Comparison of ENCODE assay signal across 22 cellular contexts in the genomic region with DNA sequence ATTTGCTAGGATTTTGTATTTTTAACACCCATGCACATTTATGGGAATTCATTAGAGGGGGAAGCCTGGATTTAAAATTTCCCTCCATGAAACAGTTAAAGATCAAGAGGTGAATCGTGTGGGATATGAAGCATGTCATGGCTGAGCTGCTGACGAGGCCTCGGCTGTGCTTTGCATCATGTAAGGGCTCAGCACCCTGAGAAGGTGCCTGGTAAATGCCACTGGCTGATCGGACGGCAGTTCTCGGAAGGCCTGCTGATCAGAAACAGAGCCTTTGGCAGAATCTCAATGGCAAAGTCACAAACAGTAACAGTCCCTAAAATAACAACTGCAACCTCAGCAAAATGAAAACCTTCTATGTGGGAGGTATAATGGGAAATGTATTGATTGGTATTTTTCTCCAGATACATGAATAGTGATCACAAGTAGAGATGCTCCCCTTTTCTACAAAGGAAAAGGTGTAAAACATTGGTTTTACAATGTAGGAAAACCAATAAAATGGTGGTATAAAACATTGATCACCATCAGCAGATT. TPM values are rescaled to one million over a fixed set of nuclear protein-coding genes. Genes with fewer than 3 reads are reported as not detected.
A peak's percentile ranks its signal among the peaks of the same experiment; 100 is the strongest.
DNase-seq lines count a peak whose midpoint lies in the region; ATAC-seq and TF ChIP-seq lines count a peak whose summit lies in the region.
"Had no signal": no experiment of that assay in that cellular context is flagged by ENCODE, and none has a peak within 500 bp of the region (broad histone marks: within the 10 kb centered on the region; RNA-seq: fewer than 3 reads in every experiment).

No MANE protein-coding gene starts in this region.

- no peak overlapping the region for H4K91ac ChIP-seq in IMR-90 (ENCODE audit: insufficient read depth, low read depth, low read length)
- no peak overlapping the region for H4K91ac ChIP-seq in H9 (ENCODE audit: insufficient read length, low read depth, low read length)

- CTCF ChIA-PET in IMR-90 (lab: Yijun Ruan, JAX) = no interaction called here

- H3K36me3 ChIP-seq in IMR-90 (ENCODE audit: control insufficient read depth, insufficient read depth, low read length) (no peaks in the 10 kb centered on the region), parathyroid adenoma (ENCODE audit: control insufficient read depth, insufficient read depth, low read length) (no peaks in the 10 kb centered on the region)

- no peaks in the 10 kb centered on the region for H4K20me1 ChIP-seq in IMR-90 (ENCODE audit: insufficient read depth, low read length)
- no peaks in the 10 kb centered on the region for H4K20me1 ChIP-seq in H9 (ENCODE audit: control insufficient read depth, insufficient read depth, insufficient read length)

- H2BK120ac ChIP-seq in IMR-90 (ENCODE audit: low read depth, low read length) (no peak overlapping the region), H9 (ENCODE audit: low read depth, low read length, poor library complexity, severe bottlenecking) (no peak overlapping the region)

- H2BK20ac ChIP-seq in IMR-90 (ENCODE audit: low read depth, low read length) = no peak overlapping the region
- no peak overlapping the region for H2BK20ac ChIP-seq in H9 (ENCODE audit: low read depth, low read length, poor library complexity, severe bottlenecking)

- H3K14ac ChIP-seq in IMR-90 (replicated peaks; ENCODE audit: low read depth, low read length) (no peak overlapping the region), H9 (ENCODE audit: insufficient read depth, low read length) (no peak overlapping the region)

- in situ Hi-C loops in IMR-90 (cut with MboI; ENCODE audit: low sequenced_read_pairs) = no loop called here

- no peak overlapping the region for H2BK15ac ChIP-seq in IMR-90 (ENCODE audit: low read depth, low read length)
- H2BK15ac ChIP-seq in H9 (ENCODE audit: low read depth, low read length) = no peak overlapping the region

- TF ChIP-seq RAD21 in IMR-90 (IDR thresholded peaks at IDR 0.05; ENCODE audit: low read length) = no peak

- POLR2A ChIA-PET in IMR-90 (lab: Charles Lee; ENCODE audit: unreplicated experiment) = no interaction called here

- H2AFZ ChIP-seq in IMR-90 (replicated peaks; ENCODE audit: low read length, poor library complexity) = no peak overlapping the region
- H2AFZ ChIP-seq in parathyroid adenoma = peak overlapping the region; percentile 40
- H2AFZ ChIP-seq in H9 (ENCODE audit: low read length) = no peak overlapping the region
- H2AFZ ChIP-seq: GM23338 had no signal

- H3K23ac ChIP-seq in IMR-90 (ENCODE audit: low read depth, low read length) (no peak overlapping the region), H9 (ENCODE audit: insufficient read length, low read depth, low read length) (no peak overlapping the region)

- H3K23me2 ChIP-seq in H9 (ENCODE audit: insufficient read length, low read depth, low read length, poor library complexity, severe bottlenecking) = no peaks in the 10 kb centered on the region

- H3T11ph ChIP-seq in H9 (ENCODE audit: low read length) = no peak overlapping the region

- H2BK12ac ChIP-seq in H9 (ENCODE audit: insufficient read length, low read depth, low read length) = no peak overlapping the region

- H3K9ac ChIP-seq in IMR-90 (ENCODE audit: low read depth, low read length) (no peak overlapping the region), parathyroid adenoma (no peak overlapping the region), H9 (ENCODE audit: extremely low read depth, insufficient read length, low read length) (no peak overlapping the region)

- peak overlapping the region; percentile 71 for H3K27ac Mint-ChIP-seq in central memory CD8-positive, alpha-beta T cell (ENCODE audit: low read depth)
- no peak overlapping the region for H3K27ac Mint-ChIP-seq in H9
- H3K27ac Mint-ChIP-seq: CD8-positive, alpha-beta T cell; GM23338 had no signal

- peaks cover 3% of the 10 kb centered on the region; the same call in 1 of the 2 replicates for H3K9me1 ChIP-seq in IMR-90 (ENCODE audit: insufficient read depth, low read length)

- H3K27me3 ChIP-seq in IMR-90 (ENCODE audit: control insufficient read depth, insufficient read depth, low read length) (no peaks in the 10 kb centered on the region), parathyroid adenoma (ENCODE audit: control insufficient read depth, insufficient read depth, low read length) (no peaks in the 10 kb centered on the region), H9 (ENCODE audit: insufficient read depth, low read length) (no peaks in the 10 kb centered on the region)

- H3K27ac ChIP-seq in IMR-90 (ENCODE audit: insufficient read depth, low read length) = no peak overlapping the region
- H3K27ac ChIP-seq in parathyroid adenoma = peak overlapping the region; percentile 68
- H3K27ac ChIP-seq in caudate nucleus (ENCODE audit: low read depth, low read length) = no peak overlapping the region
- H3K27ac ChIP-seq in H9 (ENCODE audit: insufficient read length, low read depth, low read length) = no peak overlapping the region
- H3K27ac ChIP-seq: SK-N-MC had no signal

- H3K79me2 ChIP-seq in parathyroid adenoma (peaks cover 47% of the 10 kb centered on the region), H9 (ENCODE audit: insufficient read depth, low read length) (no peaks in the 10 kb centered on the region)

- no peak for TF ChIP-seq POLR2A in IMR-90 (IDR thresholded peaks at IDR 0.05; ENCODE audit: low read depth, low read length)

- H2AK9ac ChIP-seq in IMR-90 (replicated peaks; ENCODE audit: low read depth, low read length, poor library complexity) = no peak overlapping the region

- H3K4me1 ChIP-seq in IMR-90 (ENCODE audit: control insufficient read depth, insufficient read depth, low read length) (peaks cover 5% of the 10 kb centered on the region; the same call in 1 of the 2 replicates), parathyroid adenoma (peaks cover 31% of the 10 kb centered on the region), H9 (ENCODE audit: insufficient read depth, low read length) (no peaks in the 10 kb centered on the region)

- H3K18ac ChIP-seq in IMR-90 (ENCODE audit: low read depth, low read length) (no peak overlapping the region), H9 (ENCODE audit: insufficient read length, low read depth, low read length) (no peak overlapping the region)

- no peak for TF ChIP-seq CTCF in IMR-90 (conservative IDR thresholded peaks at IDR 0.05; ENCODE audit: low read depth, low read length)
- no peak for TF ChIP-seq CTCF in parathyroid adenoma (IDR thresholded peaks at IDR 0.05)
- no peak for TF ChIP-seq CTCF in H9 (conservative IDR thresholded peaks at IDR 0.05)

- no peaks in the 10 kb centered on the region for H3K27me3 Mint-ChIP-seq in central memory CD8-positive, alpha-beta T cell
- H3K27me3 Mint-ChIP-seq in H9 (ENCODE audit: low read depth) = no peaks in the 10 kb centered on the region

- H3K4me2 ChIP-seq in IMR-90 (ENCODE audit: low read depth, low read length) (no peak overlapping the region), parathyroid adenoma (ENCODE audit: low read length) (peak overlapping the region; percentile 14), H9 (ENCODE audit: insufficient read depth, insufficient read length, low read length) (no peak overlapping the region)
- H3K4me2 ChIP-seq: GM23338 had no signal

- no peaks in the 10 kb centered on the region for H3K9me3 Mint-ChIP-seq in central memory CD8-positive, alpha-beta T cell
- peaks cover 0 to 6% of the 10 kb centered on the region in 2 experiments; a peak in 2 of 5 replicates for H3K9me3 Mint-ChIP-seq in H9
- H3K9me3 Mint-ChIP-seq: CD8-positive, alpha-beta T cell had no signal

- no peak overlapping the region for H3K56ac ChIP-seq in IMR-90 (ENCODE audit: extremely low read depth, insufficient read depth, low read length)
- H3K56ac ChIP-seq in H9 (ENCODE audit: insufficient read length, low read depth, low read length) = no peak overlapping the region

- no TSS peak for BruUV-seq in IMR-90 (replicated peaks; lab: Mats Ljungman, UMichigan)

- H3K79me1 ChIP-seq in IMR-90 (ENCODE audit: low read depth in 1 of 2, low read length in 2 of 2) (peaks cover 0 to 2% of the 10 kb centered on the region in 2 experiments; a peak in 2 of 4 replicates), H9 (ENCODE audit: insufficient read depth, low read depth, low read length, poor library complexity, severe bottlenecking) (no peaks in the 10 kb centered on the region)

- peaks cover 15% of the 10 kb centered on the region for H3K36me3 Mint-ChIP-seq in central memory CD8-positive, alpha-beta T cell (ENCODE audit: insufficient read depth)
- no peaks in the 10 kb centered on the region; a peak in 1 of 7 replicates for H3K36me3 Mint-ChIP-seq in H9 (ENCODE audit: insufficient read depth in 1 of 3, low read depth in 3 of 3)
- H3K36me3 Mint-ChIP-seq: CD8-positive, alpha-beta T cell had no signal

- dilution Hi-C loops in IMR-90 (cut with HindIII; ENCODE audit: low sequenced_read_pairs, unreplicated experiment) = no loop called here

- intact Hi-C loops in IMR-90 (cut with micrococcal nuclease) (no loop called here), left cardiac atrium (cut with DNase I) (no loop called here)

- no peak overlapping the region for H3K4me3 Mint-ChIP-seq in central memory CD8-positive, alpha-beta T cell
- H3K4me3 Mint-ChIP-seq in H9 = no peak overlapping the region
- H3K4me3 Mint-ChIP-seq: CD8-positive, alpha-beta T cell; GM23338 had no signal

- no peak for ATAC-seq in IMR-90 (ENCODE audit: low read depth)
- ATAC-seq in central memory CD8-positive, alpha-beta T cell (replicated peaks; ENCODE audit: extremely low read depth, poor library complexity, severe bottlenecking) = no peak
- ATAC-seq in left cardiac atrium = peak; percentile 48 to 80
- ATAC-seq: CD8-positive, alpha-beta T cell; GM23338; HCT116 had no signal

- H2BK5ac ChIP-seq in IMR-90 (ENCODE audit: low read depth, low read length, poor library complexity, severe bottlenecking) (no peak overlapping the region), H9 (ENCODE audit: insufficient read length, low read length) (no peak overlapping the region)

- DNase-seq in IMR-90 (peak; percentile 32), left cardiac atrium (peak; percentile 66), caudate nucleus (lab: John Stamatoyannopoulos, UW) (no peak), SHP77 treated with DMSO at 0.1 percent for 48 hours (lab: John Stamatoyannopoulos, UW) (no peak), H9 (no peak)
- no peak for DNase-seq in central memory CD8-positive, alpha-beta T cell (ENCODE audit: low spot score in 2 of 2)
- DNase-seq: ACHN; AML-193; C1 segment of cervical spinal cord; Calu3; CD8-positive, alpha-beta T cell; DMS153; Kasumi-1; NCI-H1417; NCI-H187; NCI-H446 treated with DMSO at 0.1 percent for 48 hours; NCI-H526 treated with DMSO at 0.1 percent for 48 hours; OCI-M1 had no signal

- H3K4me1 Mint-ChIP-seq in central memory CD8-positive, alpha-beta T cell = peaks cover 70% of the 10 kb centered on the region
- H3K4me1 Mint-ChIP-seq in H9 = peaks cover 3% of the 10 kb centered on the region in 2 experiments

- H3K4ac ChIP-seq in IMR-90 (ENCODE audit: low read depth, low read length) = no peak overlapping the region
- no peak overlapping the region for H3K4ac ChIP-seq in H9 (ENCODE audit: low read depth, low read length)

- H4K8ac ChIP-seq in IMR-90 (ENCODE audit: low read depth in 2 of 2, low read length in 2 of 2) (no peak overlapping the region), H9 (replicated peaks; ENCODE audit: insufficient read length, low read depth, low read length) (no peak overlapping the region)

- no peaks in the 10 kb centered on the region for H3K9me3 ChIP-seq in IMR-90 (ENCODE audit: control insufficient read depth, insufficient read depth, low read length)
- H3K9me3 ChIP-seq in parathyroid adenoma (ENCODE audit: control insufficient read depth, low read length) = no peaks in the 10 kb centered on the region
- H3K9me3 ChIP-seq in H9 (ENCODE audit: control insufficient read depth, low read depth, low read length) = no peaks in the 10 kb centered on the region

- 67% methylated on average over 3 of the region's 6 CpGs; no CpG with 5 or more reads in 1 of the 2 experiments for WGBS in IMR-90 (ENCODE audit: extremely low coverage in 2 of 2, insufficient read length in 1 of 2), 2 experiments
- WGBS in H9 (ENCODE audit: extremely low coverage, insufficient read length, low lambda C conversion rate) = no CpG with 5 or more reads among the region's 6 CpGs

- no peak overlapping the region for H2AK5ac ChIP-seq in IMR-90 (ENCODE audit: low read depth, low read length)
- no peak overlapping the region for H2AK5ac ChIP-seq in H9 (ENCODE audit: insufficient read length, low read length)

- H3K4me3 ChIP-seq in IMR-90 (ENCODE audit: insufficient read depth, low read depth, low read length) (no peak overlapping the region), parathyroid adenoma (ENCODE audit: low read depth, low read length) (no peak overlapping the region)
- H3K4me3 ChIP-seq: GM23338, SK-N-MC had no signal

- H4K5ac ChIP-seq in IMR-90 (ENCODE audit: low read depth, low read length) (no peak overlapping the region), H9 (ENCODE audit: insufficient read length, low read depth, low read length) (no peak overlapping the region)

RNA-seq across cellular contexts. Expression of gene FUCA2, which starts 53.0 kb away (rescaled TPM):
- total RNA-seq in IMR-90 (2012; rRNA removed) (44.1 and 52.5 TPM in 2 replicates), left cardiac atrium (10 to 100 TPM; 42.1 to 47.9 TPM), H9 (2021) (71.4 and 72.1 TPM in 2 replicates)
- 37.8 and 47.4 TPM in 2 replicates for polyA plus RNA-seq in IMR-90 (2012; rRNA removed)
- 41.6 and 46.4 TPM in 2 replicates for polyA plus RNA-seq in IMR-90 (2012; cell fraction: cytosol; rRNA removed)
- polyA plus RNA-seq in IMR-90 (2012; cell fraction: nucleus; rRNA removed; ENCODE audit: low replicate concordance) = 29.4 and 35.2 TPM in 2 replicates

Comparison
In these comparisons a context has a peak if more than half of its experiments do, and no peak if none do; other contexts are left out.
1. ATAC-seq: peak in left cardiac atrium (2 of 2); none in IMR-90 (single experiment) and central memory CD8-positive, alpha-beta T cell (single experiment).
2. DNase-seq: peak in IMR-90 (single experiment) and left cardiac atrium (single experiment); none in central memory CD8-positive, alpha-beta T cell (0 of 2), caudate nucleus (0 of 61), SHP77 treated with DMSO at 0.1 percent for 48 hours (single experiment) and H9 (single experiment).